2 cellular contexts compared by ENCODE assay signal in genomic region chr9:133476036-133476435, GRCh38.
A peak's percentile ranks its signal among the peaks of the same experiment; 100 is the strongest.
TF ChIP-seq lines count a peak whose summit lies in the region.

No MANE protein-coding gene starts in this region.

TF ChIP-seq in HEK293, 187 proteins besides CTCF, POLR2A, EP300 and RAD21:
- no peak for TF ChIP-seq PRDM4 (tag by site-specific recombination; IDR thresholded peaks at IDR 0.05)
- TF ChIP-seq ZNF26 (tag by site-specific recombination; IDR thresholded peaks at IDR 0.05) = no peak
- peak; percentile 22; the same call in 1 of the 2 replicates for TF ChIP-seq ZFHX2 (tag by site-specific recombination; conservative IDR thresholded peaks at IDR 0.05)
TF ChIP-seq in HEK293: peak in this region for 1.

TF ChIP-seq in WTC11, 78 proteins besides CTCF, POLR2A, EP300 and RAD21:
- TF ChIP-seq AR (CRISPR knock-in tag; IDR thresholded peaks at IDR 0.05) = no peak
- TF ChIP-seq FOXP1 (CRISPR knock-in tag; IDR thresholded peaks at IDR 0.05; ENCODE audit: borderline replicate concordance) = no peak
- no peak for TF ChIP-seq PREB (CRISPR knock-in tag; IDR thresholded peaks at IDR 0.05; ENCODE audit: borderline replicate concordance)
- TF ChIP-seq MAX (CRISPR knock-in tag; IDR thresholded peaks at IDR 0.05) = no peak
- TF ChIP-seq FOXP4 (CRISPR knock-in tag; IDR thresholded peaks at IDR 0.05) = no peak
- no peak for TF ChIP-seq ZNF121 (CRISPR knock-in tag; IDR thresholded peaks at IDR 0.05)
- no peak for TF ChIP-seq ZNF317 (CRISPR knock-in tag; IDR thresholded peaks at IDR 0.05; ENCODE audit: borderline replicate concordance, low read depth)
- TF ChIP-seq HMGA2 (CRISPR knock-in tag; IDR thresholded peaks at IDR 0.05) = no peak
- no peak for TF ChIP-seq ZMAT4 (CRISPR knock-in tag; IDR thresholded peaks at IDR 0.05)
